Comparison of ENCODE assay signal across 1 cellular context in the genomic region with DNA sequence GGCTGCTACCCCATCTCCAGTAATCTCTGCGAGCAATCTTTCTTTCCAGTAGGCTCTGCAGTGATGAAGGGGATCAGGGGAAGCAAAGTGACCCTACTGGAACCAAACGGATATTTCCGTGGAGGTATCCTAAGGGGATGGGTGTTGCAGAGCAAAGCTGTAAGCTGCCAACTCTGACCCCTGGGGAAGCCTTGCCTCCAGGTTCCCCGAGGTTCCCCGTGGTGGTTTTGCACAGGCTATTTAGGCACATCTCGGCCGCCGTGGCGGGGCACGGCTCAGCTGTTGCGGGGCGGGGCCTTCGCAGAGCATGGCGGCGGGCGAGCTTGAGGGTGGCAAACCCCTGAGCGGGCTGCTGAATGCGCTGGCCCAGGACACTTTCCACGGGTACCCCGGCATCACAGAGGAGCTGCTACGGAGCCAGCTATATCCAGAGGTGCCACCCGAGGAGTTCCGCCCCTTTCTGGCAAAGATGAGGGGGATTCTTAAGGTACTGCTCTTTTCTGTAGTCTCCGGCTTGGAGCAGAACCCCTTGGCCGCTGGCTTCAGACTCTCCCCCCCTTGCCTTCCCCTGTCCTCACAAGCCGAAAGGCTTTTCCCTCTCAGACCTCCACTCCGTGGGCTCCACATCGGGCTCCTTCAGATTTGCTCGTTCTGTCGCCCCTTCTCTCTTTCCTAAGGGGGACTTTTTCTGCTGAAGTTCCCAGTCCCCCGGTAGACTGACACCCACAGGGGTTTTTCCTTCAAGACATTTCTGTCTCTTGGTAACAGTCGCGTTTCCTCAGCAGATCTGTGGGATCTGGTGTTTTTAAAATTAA.
TF ChIP-seq lines count a peak whose summit lies in the region.

Gene COMMD1, plus strand, starts transcription at position 303 of the 815 bp plus-strand sequence. Its CDS starts 5 bp downstream, at position 308.

TF ChIP-seq in HEK293, 187 proteins besides CTCF, POLR2A, EP300 and RAD21 (continued from another document):
- TF ChIP-seq REST (tag by site-specific recombination; IDR thresholded peaks at IDR 0.05), result no peak
- TF ChIP-seq KLF9 (tag by site-specific recombination; IDR thresholded peaks at IDR 0.05; ENCODE audit: low read depth), result peak; percentile 67; the same call in 1 of the 2 replicates
- TF ChIP-seq, protein P1, sequence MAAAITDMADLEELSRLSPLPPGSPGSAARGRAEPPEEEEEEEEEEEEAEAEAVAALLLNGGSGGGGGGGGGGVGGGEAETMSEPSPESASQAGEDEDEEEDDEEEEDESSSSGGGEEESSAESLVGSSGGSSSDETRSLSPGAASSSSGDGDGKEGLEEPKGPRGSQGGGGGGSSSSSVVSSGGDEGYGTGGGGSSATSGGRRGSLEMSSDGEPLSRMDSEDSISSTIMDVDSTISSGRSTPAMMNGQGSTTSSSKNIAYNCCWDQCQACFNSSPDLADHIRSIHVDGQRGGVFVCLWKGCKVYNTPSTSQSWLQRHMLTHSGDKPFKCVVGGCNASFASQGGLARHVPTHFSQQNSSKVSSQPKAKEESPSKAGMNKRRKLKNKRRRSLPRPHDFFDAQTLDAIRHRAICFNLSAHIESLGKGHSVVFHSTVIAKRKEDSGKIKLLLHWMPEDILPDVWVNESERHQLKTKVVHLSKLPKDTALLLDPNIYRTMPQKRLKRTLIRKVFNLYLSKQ (tag by site-specific recombination; IDR thresholded peaks at IDR 0.05; ENCODE audit: borderline replicate concordance), result no peak
- 0 out of 2 replicates have a peak, but pooled peaks have one; percentile 22 for TF ChIP-seq ZNF629 (tag by site-specific recombination; IDR thresholded peaks at IDR 0.05)
- no peak for TF ChIP-seq ZNF623 (tag by site-specific recombination; IDR thresholded peaks at IDR 0.05)
- TF ChIP-seq ZNF169 (tag by site-specific recombination; IDR thresholded peaks at IDR 0.05), result no peak
- no peak for TF ChIP-seq ZSCAN23 (tag by site-specific recombination; IDR thresholded peaks at IDR 0.05)
- TF ChIP-seq ZBTB8A (tag by site-specific recombination; IDR thresholded peaks at IDR 0.05), result 0 out of 2 replicates have a peak, but pooled peaks have one; percentile 20
- peak; percentile 59; the same call in 1 of the 2 replicates for TF ChIP-seq ZBTB10 (tag by site-specific recombination; IDR thresholded peaks at IDR 0.05)
- TF ChIP-seq ZNF843 (tag by site-specific recombination; IDR thresholded peaks at IDR 0.05), result no peak
TF ChIP-seq in HEK293: peak in this region for 32.
